8 cellular contexts compared by ENCODE assay signal in the genomic region with DNA sequence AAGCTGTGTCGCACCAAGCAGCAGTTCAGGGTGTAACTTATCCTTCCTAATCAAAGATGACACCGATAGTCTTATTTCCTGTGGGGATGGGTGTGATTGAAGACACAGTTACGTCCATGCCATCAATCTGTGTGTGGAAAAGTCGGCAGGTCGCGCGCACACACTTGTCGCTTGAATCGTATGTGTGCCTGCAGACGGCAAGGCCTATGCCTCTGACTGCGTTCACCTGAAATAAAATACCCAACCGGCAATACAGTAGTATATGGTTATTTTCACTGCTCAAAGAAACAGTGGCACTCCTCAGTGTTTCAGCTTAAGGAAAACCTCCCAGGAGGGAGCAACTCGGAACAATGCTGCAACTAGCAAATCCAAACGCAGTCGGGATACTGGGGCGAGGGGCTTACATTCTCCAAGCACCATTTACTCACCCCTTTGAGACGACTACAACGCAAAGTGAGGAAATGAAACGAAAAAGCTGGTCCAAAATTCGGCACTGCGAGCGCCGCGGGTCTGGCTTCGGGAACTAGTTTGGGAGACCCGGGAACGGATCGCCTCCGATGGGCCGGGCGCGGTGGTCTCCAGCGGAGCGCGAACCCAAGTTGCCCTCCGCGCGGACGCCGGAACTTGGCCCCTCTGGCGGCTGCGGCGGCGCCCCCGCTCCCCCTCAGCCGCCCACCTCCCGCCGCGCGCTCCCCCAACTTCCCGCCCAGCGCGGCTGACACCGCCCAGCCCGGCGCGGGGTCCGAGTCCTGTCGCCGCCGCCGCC. TPM values are rescaled to one million over a fixed set of nuclear protein-coding genes. Genes with fewer than 3 reads are reported as not detected.
DNase-seq lines count a peak whose midpoint lies in the region; ATAC-seq and TF ChIP-seq lines count a peak whose summit lies in the region.

No MANE protein-coding gene starts in this region.

- H3K27ac ChIP-seq in SU-DHL-6 (ENCODE audit: low read depth, low read length) (peak overlapping the region; percentile 81), iPS-20b (ENCODE audit: low read length) (no peak overlapping the region), skeletal muscle tissue (ENCODE audit: low read depth, low read length) (peak overlapping the region; percentile 80)

- CTCF ChIA-PET in BJ (lab: Yijun Ruan, JAX): interaction anchor here (0.7 to 1.1 kb wide), 2 partner anchors 9 to 47 kb away, joined by 3 read pairs; no protein-coding TSS in a partner anchor

- peaks cover 52% of the 10 kb centered on the region for H3K79me2 ChIP-seq in SU-DHL-6 (ENCODE audit: insufficient read depth, low read length)

- ATAC-seq in GM19324 (IDR thresholded peaks at IDR 0.05; ENCODE audit: low FRiP score, unreplicated experiment) (peak; percentile 32), HG03354 (IDR thresholded peaks at IDR 0.05; ENCODE audit: poor library complexity, severe bottlenecking, unreplicated experiment) (peak; percentile 30)

- H4K20me1 ChIP-seq in SU-DHL-6 (ENCODE audit: low read depth, low read length): no peaks in the 10 kb centered on the region; the same call in 1 of the 2 replicates

- H3K4me3 ChIP-seq in BJ (ENCODE audit: low read depth, low read length) (peak overlapping the region; percentile 83), SU-DHL-6 (ENCODE audit: insufficient read depth, low read length, poor library complexity, severe bottlenecking) (peak overlapping the region; percentile 98), astrocyte of the spinal cord (ENCODE audit: low read depth, low read length) (peak overlapping the region; percentile 82), iPS-20b (ENCODE audit: low read length) (peak overlapping the region; percentile 92), skeletal muscle tissue (ENCODE audit: low read length in 3 of 3) (peak overlapping the region; percentile 81 to 90 (median 87))

- H3K4me1 ChIP-seq in iPS-20b (ENCODE audit: insufficient read depth, low read length) (peaks cover 14% of the 10 kb centered on the region), skeletal muscle tissue (ENCODE audit: control insufficient read depth in 3 of 3, insufficient read depth in 3 of 3, low read length in 3 of 3) (peaks cover 6 to 14% (median 9%) of the 10 kb centered on the region in 3 donors)

- DNase-seq in BJ (ENCODE audit: low read depth) (no peak), astrocyte of the spinal cord (ENCODE audit: low read depth, low spot score) (peak; percentile 50), HuH-7.5 (ENCODE audit: low spot score) (no peak)

- TF ChIP-seq CTCF in BJ (IDR thresholded peaks at IDR 0.05; ENCODE audit: insufficient read depth, low read depth, low read length) (no peak), SU-DHL-6 (IDR thresholded peaks at IDR 0.05; ENCODE audit: insufficient read depth, low read length, poor library complexity, severe bottlenecking) (no peak), astrocyte of the spinal cord (IDR thresholded peaks at IDR 0.05; ENCODE audit: low read depth, low read length) (no peak)

- H3K9me2 ChIP-seq in SU-DHL-6 (replicated peaks; ENCODE audit: insufficient read depth, low read length): no peaks in the 10 kb centered on the region

- POLR2A ChIA-PET in BJ (lab: Charles Lee): no interaction called here

- peak overlapping the region; percentile 89 for H3K9ac ChIP-seq in SU-DHL-6 (ENCODE audit: low read length)
- peak overlapping the region; percentile 98 for H3K9ac ChIP-seq in iPS-20b (ENCODE audit: low read depth, low read length)
- H3K9ac ChIP-seq in skeletal muscle tissue (ENCODE audit: low read depth in 1 of 3, low read length in 3 of 3): peak overlapping the region; percentile 81 to 90 (median 86)

- H3F3A ChIP-seq in SU-DHL-6 (ENCODE audit: insufficient read depth): peaks cover 36% of the 10 kb centered on the region

- in situ Hi-C loops in astrocyte of the spinal cord (cut with HindIII; ENCODE audit: low sequenced_read_pairs): no loop called here

- H3K36me3 ChIP-seq in BJ (ENCODE audit: control insufficient read depth, insufficient read depth, low read length): no peaks in the 10 kb centered on the region
- peaks cover 14% of the 10 kb centered on the region for H3K36me3 ChIP-seq in SU-DHL-6 (ENCODE audit: low read length)
- H3K36me3 ChIP-seq in iPS-20b (ENCODE audit: insufficient read depth, low read depth, low read length): peaks cover 4% of the 10 kb centered on the region; the same call in 1 of the 2 replicates
- no peaks in the 10 kb centered on the region for H3K36me3 ChIP-seq in skeletal muscle tissue (ENCODE audit: control insufficient read depth in 3 of 3, insufficient read depth in 3 of 3, low read length in 3 of 3)

- H3K9me3 ChIP-seq in SU-DHL-6 (ENCODE audit: insufficient read depth, low read length) (no peaks in the 10 kb centered on the region), iPS-20b (ENCODE audit: insufficient read depth, low read depth, low read length) (no peaks in the 10 kb centered on the region), skeletal muscle tissue (ENCODE audit: control insufficient read depth in 3 of 3, low read length in 3 of 3) (no peaks in the 10 kb centered on the region)

- no peak overlapping the region for H2AFZ ChIP-seq in SU-DHL-6 (ENCODE audit: low read depth, low read length, severe bottlenecking)

- peak overlapping the region; percentile 98 for H3K4me2 ChIP-seq in SU-DHL-6 (ENCODE audit: low read depth, low read length, poor library complexity, severe bottlenecking)

- H3K27me3 ChIP-seq in BJ (ENCODE audit: control insufficient read depth, insufficient read depth, low read length) (no peaks in the 10 kb centered on the region), SU-DHL-6 (ENCODE audit: low read length) (no peaks in the 10 kb centered on the region), iPS-20b (ENCODE audit: insufficient read depth, low read length) (peaks cover 25% of the 10 kb centered on the region), skeletal muscle tissue (ENCODE audit: control insufficient read depth in 3 of 3, insufficient read depth in 3 of 3, low read length in 3 of 3) (no peaks in the 10 kb centered on the region)

RNA-seq across cellular contexts. Expression of gene PRKD3, which starts 0.7 kb away (rescaled TPM):
- polyA plus RNA-seq in BJ (2011; rRNA removed): 12.7 and 21.9 TPM in 2 replicates
- polyA minus RNA-seq in BJ (2011; rRNA and poly(A)+ RNA removed): 15.3 and 16.5 TPM in 2 replicates
- total RNA-seq in skeletal muscle tissue: 48.5 TPM

RNA-seq across cellular contexts. Expression of gene QPCT, which starts 20.5 kb away (rescaled TPM):
- 15.9 and 18.1 TPM in 2 replicates for polyA plus RNA-seq in BJ (2011; rRNA removed)
- 6.0 and 11.7 TPM in 2 replicates for polyA minus RNA-seq in BJ (2011; rRNA and poly(A)+ RNA removed)
- 5.2 TPM for total RNA-seq in skeletal muscle tissue
